Comparison of ENCODE assay signal across 8 cellular contexts in genomic region chr6:83065511-83066192, GRCh38.
DNase-seq lines count a peak whose midpoint lies in the region; ATAC-seq and TF ChIP-seq lines count a peak whose summit lies in the region.

A gene with protein sequence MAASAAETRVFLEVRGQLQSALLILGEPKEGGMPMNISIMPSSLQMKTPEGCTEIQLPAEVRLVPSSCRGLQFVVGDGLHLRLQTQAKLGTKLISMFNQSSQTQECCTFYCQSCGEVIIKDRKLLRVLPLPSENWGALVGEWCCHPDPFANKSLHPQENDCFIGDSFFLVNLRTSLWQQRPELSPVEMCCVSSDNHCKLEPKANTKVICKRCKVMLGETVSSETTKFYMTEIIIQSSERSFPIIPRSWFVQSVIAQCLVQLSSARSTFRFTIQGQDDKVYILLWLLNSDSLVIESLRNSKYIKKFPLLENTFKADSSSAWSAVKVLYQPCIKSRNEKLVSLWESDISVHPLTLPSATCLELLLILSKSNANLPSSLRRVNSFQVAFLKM (minus strand): TSS chr6:83065841. CDS start chr6:83065718, 123 bp downstream.

- ATAC-seq in GM21723 (IDR thresholded peaks at IDR 0.05; ENCODE audit: unreplicated experiment) (peak; percentile 69), RWPE2 (ENCODE audit: low read depth) (peak; percentile 49)

- no peak within 1 kb of the TSS for H3K27ac ChIP-seq in RWPE2 (ENCODE audit: poor library complexity, severe bottlenecking)

- peaks cover 19% of the 10 kb centered on the region for H3K4me1 ChIP-seq in RWPE2 (ENCODE audit: insufficient read depth, poor library complexity, severe bottlenecking)

- peak; percentile 97 for TF ChIP-seq CTCF in RWPE2 (IDR thresholded peaks at IDR 0.05; ENCODE audit: poor library complexity, severe bottlenecking)

- H3K9me3 ChIP-seq in RWPE2 (ENCODE audit: severe bottlenecking): no peaks in the 10 kb centered on the region

- H3K4me3 ChIP-seq in RWPE2 (ENCODE audit: severe bottlenecking): peak within 1 kb of the TSS; percentile 65

- no peaks in the 10 kb centered on the region for H3K36me3 ChIP-seq in RWPE2 (ENCODE audit: low read depth)

- no peaks in the 10 kb centered on the region for H3K27me3 ChIP-seq in RWPE2 (ENCODE audit: insufficient read depth, poor library complexity, severe bottlenecking)

- peak; percentile 96 for DNase-seq in ELF-1 (ENCODE audit: low read depth, low spot score)
- peak; percentile 89 for DNase-seq in KG1 (lab: John Stamatoyannopoulos, UW)
- DNase-seq in RWPE2 (ENCODE audit: low spot score): peak; percentile 82
- DNase-seq in activated gamma-delta T cell (lab: John Stamatoyannopoulos, UW): peak; percentile 89
- peak; percentile 63 for DNase-seq in foreskin melanocyte
- DNase-seq in non-pigmented ciliary epithelial cell (ENCODE audit: low read depth): peak; percentile 20
- peak; percentile 85 for DNase-seq in superior temporal gyrus (ENCODE audit: extremely low spot score)

Comparison
In these comparisons a context has a peak if more than half of its experiments do, and no peak if none do; other contexts are left out.
1. DNase-seq: peak in every context shown above with its lines; median percentile 96 in ELF-1; 89 in KG1; 89 in activated gamma-delta T cell; 85 in superior temporal gyrus; 82 in RWPE2; 63 in foreskin melanocyte; 20 in non-pigmented ciliary epithelial cell.